Comparison of ENCODE assay signal across 1 cellular context in genomic region chr6:112879920-112880413, GRCh38.
TF ChIP-seq lines count a peak whose summit lies in the region.

No MANE protein-coding gene starts in this region.

TF ChIP-seq in HepG2, 621 proteins besides CTCF, POLR2A, EP300 and RAD21 (continued from another document and continues in another):
- no peak for TF ChIP-seq MLXIP (CRISPR knock-in tag; IDR thresholded peaks at IDR 0.05; ENCODE audit: borderline replicate concordance)
- no peak for TF ChIP-seq SMARCC2 (IDR thresholded peaks at IDR 0.05)
- peak; percentile 68; the same call in 1 of the 2 replicates for TF ChIP-seq TBX2 (CRISPR knock-in tag; IDR thresholded peaks at IDR 0.05; ENCODE audit: borderline replicate concordance)
- TF ChIP-seq ZNF607 (CRISPR knock-in tag; IDR thresholded peaks at IDR 0.05; ENCODE audit: borderline replicate concordance): peak; percentile 81
- TF ChIP-seq MTERF4 (CRISPR knock-in tag; IDR thresholded peaks at IDR 0.05): no peak
- TF ChIP-seq, protein P1, sequence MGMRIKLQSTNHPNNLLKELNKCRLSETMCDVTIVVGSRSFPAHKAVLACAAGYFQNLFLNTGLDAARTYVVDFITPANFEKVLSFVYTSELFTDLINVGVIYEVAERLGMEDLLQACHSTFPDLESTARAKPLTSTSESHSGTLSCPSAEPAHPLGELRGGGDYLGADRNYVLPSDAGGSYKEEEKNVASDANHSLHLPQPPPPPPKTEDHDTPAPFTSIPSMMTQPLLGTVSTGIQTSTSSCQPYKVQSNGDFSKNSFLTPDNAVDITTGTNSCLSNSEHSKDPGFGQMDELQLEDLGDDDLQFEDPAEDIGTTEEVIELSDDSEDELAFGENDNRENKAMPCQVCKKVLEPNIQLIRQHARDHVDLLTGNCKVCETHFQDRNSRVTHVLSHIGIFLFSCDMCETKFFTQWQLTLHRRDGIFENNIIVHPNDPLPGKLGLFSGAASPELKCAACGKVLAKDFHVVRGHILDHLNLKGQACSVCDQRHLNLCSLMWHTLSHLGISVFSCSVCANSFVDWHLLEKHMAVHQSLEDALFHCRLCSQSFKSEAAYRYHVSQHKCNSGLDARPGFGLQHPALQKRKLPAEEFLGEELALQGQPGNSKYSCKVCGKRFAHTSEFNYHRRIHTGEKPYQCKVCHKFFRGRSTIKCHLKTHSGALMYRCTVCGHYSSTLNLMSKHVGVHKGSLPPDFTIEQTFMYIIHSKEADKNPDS (CRISPR knock-in tag; IDR thresholded peaks at IDR 0.05): no peak
- no peak for TF ChIP-seq ZNF569 (CRISPR knock-in tag; IDR thresholded peaks at IDR 0.05; ENCODE audit: borderline replicate concordance)
- no peak for TF ChIP-seq ZBTB33 (CRISPR knock-in tag; IDR thresholded peaks at IDR 0.05)
- TF ChIP-seq ZNF512 (CRISPR knock-in tag; IDR thresholded peaks at IDR 0.05): peak; percentile 46; the same call in 1 of the 2 replicates
- no peak for TF ChIP-seq ASH2L (IDR thresholded peaks at IDR 0.05; ENCODE audit: insufficient read length, low read depth, low read length)
- no peak for TF ChIP-seq ZMAT3 (CRISPR knock-in tag; conservative IDR thresholded peaks at IDR 0.05)
- TF ChIP-seq, protein P2, sequence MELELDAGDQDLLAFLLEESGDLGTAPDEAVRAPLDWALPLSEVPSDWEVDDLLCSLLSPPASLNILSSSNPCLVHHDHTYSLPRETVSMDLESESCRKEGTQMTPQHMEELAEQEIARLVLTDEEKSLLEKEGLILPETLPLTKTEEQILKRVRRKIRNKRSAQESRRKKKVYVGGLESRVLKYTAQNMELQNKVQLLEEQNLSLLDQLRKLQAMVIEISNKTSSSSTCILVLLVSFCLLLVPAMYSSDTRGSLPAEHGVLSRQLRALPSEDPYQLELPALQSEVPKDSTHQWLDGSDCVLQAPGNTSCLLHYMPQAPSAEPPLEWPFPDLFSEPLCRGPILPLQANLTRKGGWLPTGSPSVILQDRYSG (CRISPR knock-in tag; IDR thresholded peaks at IDR 0.05): no peak
- TF ChIP-seq ZNF143 (CRISPR knock-in tag; IDR thresholded peaks at IDR 0.05): peak; percentile 57; the same call in 1 of the 2 replicates
- TF ChIP-seq ZNF382 (CRISPR knock-in tag; IDR thresholded peaks at IDR 0.05; ENCODE audit: borderline replicate concordance): no peak
- TF ChIP-seq PTBP1 (IDR thresholded peaks at IDR 0.05; ENCODE audit: low read depth, low read length, poor library complexity, severe bottlenecking): no peak
- no peak for TF ChIP-seq ATRX (CRISPR knock-in tag; IDR thresholded peaks at IDR 0.05; ENCODE audit: borderline replicate concordance)
- TF ChIP-seq STAT6 (CRISPR knock-in tag; IDR thresholded peaks at IDR 0.05; ENCODE audit: borderline replicate concordance): no peak
- TF ChIP-seq ZNF513 (CRISPR knock-in tag; conservative IDR thresholded peaks at IDR 0.05): no peak
- TF ChIP-seq, protein P3, sequence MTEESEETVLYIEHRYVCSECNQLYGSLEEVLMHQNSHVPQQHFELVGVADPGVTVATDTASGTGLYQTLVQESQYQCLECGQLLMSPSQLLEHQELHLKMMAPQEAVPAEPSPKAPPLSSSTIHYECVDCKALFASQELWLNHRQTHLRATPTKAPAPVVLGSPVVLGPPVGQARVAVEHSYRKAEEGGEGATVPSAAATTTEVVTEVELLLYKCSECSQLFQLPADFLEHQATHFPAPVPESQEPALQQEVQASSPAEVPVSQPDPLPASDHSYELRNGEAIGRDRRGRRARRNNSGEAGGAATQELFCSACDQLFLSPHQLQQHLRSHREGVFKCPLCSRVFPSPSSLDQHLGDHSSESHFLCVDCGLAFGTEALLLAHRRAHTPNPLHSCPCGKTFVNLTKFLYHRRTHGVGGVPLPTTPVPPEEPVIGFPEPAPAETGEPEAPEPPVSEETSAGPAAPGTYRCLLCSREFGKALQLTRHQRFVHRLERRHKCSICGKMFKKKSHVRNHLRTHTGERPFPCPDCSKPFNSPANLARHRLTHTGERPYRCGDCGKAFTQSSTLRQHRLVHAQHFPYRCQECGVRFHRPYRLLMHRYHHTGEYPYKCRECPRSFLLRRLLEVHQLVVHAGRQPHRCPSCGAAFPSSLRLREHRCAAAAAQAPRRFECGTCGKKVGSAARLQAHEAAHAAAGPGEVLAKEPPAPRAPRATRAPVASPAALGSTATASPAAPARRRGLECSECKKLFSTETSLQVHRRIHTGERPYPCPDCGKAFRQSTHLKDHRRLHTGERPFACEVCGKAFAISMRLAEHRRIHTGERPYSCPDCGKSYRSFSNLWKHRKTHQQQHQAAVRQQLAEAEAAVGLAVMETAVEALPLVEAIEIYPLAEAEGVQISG (CRISPR knock-in tag; IDR thresholded peaks at IDR 0.05): peak; percentile 99
- TF ChIP-seq SP140L (CRISPR knock-in tag; IDR thresholded peaks at IDR 0.05; ENCODE audit: borderline replicate concordance): no peak
- TF ChIP-seq SP1 (IDR thresholded peaks at IDR 0.05): no peak
- TF ChIP-seq SP1 (CRISPR knock-in tag; IDR thresholded peaks at IDR 0.05): peak; percentile 69
- TF ChIP-seq STAG1 (CRISPR knock-in tag; IDR thresholded peaks at IDR 0.05): peak; percentile 90
- TF ChIP-seq RFX5 (IDR thresholded peaks at IDR 0.05; ENCODE audit: low read depth, low read length): no peak
- peak; percentile 85 for TF ChIP-seq KMT2B (CRISPR knock-in tag; IDR thresholded peaks at IDR 0.05)
- TF ChIP-seq ZMYM2 (CRISPR knock-in tag; IDR thresholded peaks at IDR 0.05): peak; percentile 59; the same call in 1 of the 2 replicates
- TF ChIP-seq ZNF570 (CRISPR knock-in tag; IDR thresholded peaks at IDR 0.05; ENCODE audit: borderline replicate concordance): no peak
- no peak for TF ChIP-seq MAFG (CRISPR knock-in tag; IDR thresholded peaks at IDR 0.05)
- TF ChIP-seq, protein P4, sequence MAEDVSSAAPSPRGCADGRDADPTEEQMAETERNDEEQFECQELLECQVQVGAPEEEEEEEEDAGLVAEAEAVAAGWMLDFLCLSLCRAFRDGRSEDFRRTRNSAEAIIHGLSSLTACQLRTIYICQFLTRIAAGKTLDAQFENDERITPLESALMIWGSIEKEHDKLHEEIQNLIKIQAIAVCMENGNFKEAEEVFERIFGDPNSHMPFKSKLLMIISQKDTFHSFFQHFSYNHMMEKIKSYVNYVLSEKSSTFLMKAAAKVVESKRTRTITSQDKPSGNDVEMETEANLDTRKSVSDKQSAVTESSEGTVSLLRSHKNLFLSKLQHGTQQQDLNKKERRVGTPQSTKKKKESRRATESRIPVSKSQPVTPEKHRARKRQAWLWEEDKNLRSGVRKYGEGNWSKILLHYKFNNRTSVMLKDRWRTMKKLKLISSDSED (CRISPR knock-in tag; IDR thresholded peaks at IDR 0.05): no peak
- no peak for TF ChIP-seq FLYWCH1 (CRISPR knock-in tag; IDR thresholded peaks at IDR 0.05)
- no peak for TF ChIP-seq GPBP1L1 (CRISPR knock-in tag; IDR thresholded peaks at IDR 0.05)
- TF ChIP-seq THAP8 (CRISPR knock-in tag; IDR thresholded peaks at IDR 0.05; ENCODE audit: borderline replicate concordance): 0 out of 2 replicates have a peak, but pooled peaks have one; percentile 61
- no peak for TF ChIP-seq SNAPC2 (CRISPR knock-in tag; IDR thresholded peaks at IDR 0.05)
- no peak for TF ChIP-seq SRF (IDR thresholded peaks at IDR 0.05; ENCODE audit: low read depth, low read length)
